1 cellular context compared by ENCODE assay signal in genomic region chr1:224251741-224252146, GRCh38.
TF ChIP-seq lines count a peak whose summit lies in the region.

No MANE protein-coding gene starts in this region.

TF ChIP-seq in K562, 482 proteins besides CTCF, POLR2A, EP300 and RAD21:
- no peak for TF ChIP-seq ZNF764 (CRISPR knock-in tag; IDR thresholded peaks at IDR 0.05; ENCODE audit: low read depth)
- TF ChIP-seq BCOR (IDR thresholded peaks at IDR 0.05) = no peak
- no peak for TF ChIP-seq DLX4 (CRISPR knock-in tag; IDR thresholded peaks at IDR 0.05)
- no peak for TF ChIP-seq ETV5 (CRISPR knock-in tag; IDR thresholded peaks at IDR 0.05; ENCODE audit: low read depth)
- no peak for TF ChIP-seq JUNB (CRISPR knock-in tag; conservative IDR thresholded peaks at IDR 0.05)
- no peak for TF ChIP-seq TSC22D4 (tag; IDR thresholded peaks at IDR 0.05)
- TF ChIP-seq ZNF121 (CRISPR knock-in tag; conservative IDR thresholded peaks at IDR 0.05) = no peak
- no peak for TF ChIP-seq C11orf30 (IDR thresholded peaks at IDR 0.05; ENCODE audit: low read depth)
- TF ChIP-seq FOXO4 (CRISPR knock-in tag; IDR thresholded peaks at IDR 0.05) = no peak
- TF ChIP-seq ZNF644 (tag; IDR thresholded peaks at IDR 0.05; ENCODE audit: low read depth) = no peak
TF ChIP-seq in K562: peak in this region for 0.
